12 cellular contexts compared by ENCODE assay signal in the genomic region with DNA sequence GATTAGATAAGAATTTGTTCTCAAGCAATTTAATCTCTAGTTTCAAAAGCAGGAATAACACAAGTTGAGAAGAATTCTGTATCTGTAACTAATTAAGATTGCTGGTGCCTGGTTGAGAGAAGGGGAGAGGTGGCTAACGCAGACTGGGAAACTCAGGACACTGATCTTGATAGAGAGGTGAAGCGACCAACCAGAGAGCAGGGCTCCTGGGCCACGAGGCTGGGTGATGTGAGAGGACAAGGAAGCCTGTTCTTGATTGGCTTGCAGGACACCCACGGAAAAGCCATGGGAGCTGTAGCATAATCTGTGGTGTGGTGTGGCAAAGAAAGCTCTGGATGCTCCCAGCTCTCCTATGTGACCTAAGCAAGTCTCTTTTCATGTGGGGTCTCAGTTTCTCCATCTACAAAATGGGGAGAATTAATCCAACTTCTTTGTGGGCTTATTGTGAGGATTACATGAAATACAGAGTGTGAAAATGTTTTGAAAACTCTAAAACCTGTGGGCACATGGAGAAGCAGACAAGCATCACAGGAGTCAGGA.
DNase-seq lines count a peak whose midpoint lies in the region; ATAC-seq and TF ChIP-seq lines count a peak whose summit lies in the region.
"Had no signal": no experiment of that assay in that cellular context is flagged by ENCODE, and none has a peak within 500 bp of the region (broad histone marks: within the 10 kb centered on the region; RNA-seq: fewer than 3 reads in every experiment).

No MANE protein-coding gene starts in this region.

- peak overlapping the region; percentile 40 for H2BK120ac ChIP-seq in trophoblast cell (ENCODE audit: insufficient read depth, low read length, poor library complexity)

- no peak overlapping the region for H3K23ac ChIP-seq in trophoblast cell (ENCODE audit: low read length)

- DNase-seq in GM03348 (ENCODE audit: low spot score), result peak; percentile 94
- no peak for DNase-seq in SK-N-MC (ENCODE audit: low read depth, low spot score)
- DNase-seq in fibroblast of the aortic adventitia (ENCODE audit: low read depth), result peak; percentile 65
- no peak for DNase-seq in trophoblast cell
- no peak for DNase-seq in HEK293T (ENCODE audit: extremely low spot score)
- no peak for DNase-seq in NCI-H187 treated with DMSO at 0.1 percent for 48 hours (lab: John Stamatoyannopoulos, UW)
- DNase-seq: activated CD4-positive, alpha-beta T cell treated with anti-CD3 and anti-CD28 coated beads, Interleukin-2, amount 10 ng/mL, durations not matched to agents 7 days and 5 days; amygdala; NK-92 treated with Interleukin-12 subunit alpha and Interleukin-12 subunit beta, amount 100 ng/mL, for 24 hours; transverse colon had no signal

- peak overlapping the region; percentile 60 for H3K4me3 ChIP-seq in SK-N-MC
- H3K4me3 ChIP-seq in fibroblast of the aortic adventitia (ENCODE audit: low read depth, low read length), result no peak overlapping the region
- no peak overlapping the region for H3K4me3 ChIP-seq in trophoblast cell (ENCODE audit: low read depth, low read length)
- H3K4me3 ChIP-seq: transverse colon had no signal

- H3K36me3 ChIP-seq in SK-N-MC (ENCODE audit: insufficient read depth, low read length) (no peaks in the 10 kb centered on the region), trophoblast cell (ENCODE audit: control insufficient read depth in 1 of 2, insufficient read depth in 2 of 2, low read length in 2 of 2) (no peaks in the 10 kb centered on the region)
- H3K36me3 ChIP-seq: transverse colon had no signal

- no peak overlapping the region for H4K8ac ChIP-seq in trophoblast cell (ENCODE audit: low read depth, low read length)

- TF ChIP-seq CTCF in fibroblast of the aortic adventitia (IDR thresholded peaks at IDR 0.05; ENCODE audit: insufficient read depth, low read length), result no peak

- H3K9ac ChIP-seq in SK-N-MC (ENCODE audit: insufficient read length) (peak overlapping the region; percentile 33), trophoblast cell (ENCODE audit: low read length) (no peak overlapping the region)

- H3K4me2 ChIP-seq in trophoblast cell (ENCODE audit: low read length), result peak overlapping the region; percentile 25

- ATAC-seq in GM21528 (IDR thresholded peaks at IDR 0.05; ENCODE audit: low FRiP score, unreplicated experiment) (no peak), HG03469 (IDR thresholded peaks at IDR 0.05; ENCODE audit: unreplicated experiment) (no peak)

- peaks cover 5% of the 10 kb centered on the region for H3K79me1 ChIP-seq in trophoblast cell (ENCODE audit: low read length)

- H3K4ac ChIP-seq in trophoblast cell (ENCODE audit: low read depth, low read length), result no peak overlapping the region

- peak overlapping the region; percentile 46 for H3K14ac ChIP-seq in trophoblast cell (ENCODE audit: low read length)

- CTCF ChIA-PET in HEK293T (lab: Yijun Ruan, JAX), result no interaction called here

- peaks cover 4 to 8% of the 10 kb centered on the region in 2 experiments for H3K4me1 ChIP-seq in trophoblast cell (ENCODE audit: control insufficient read depth in 1 of 2, insufficient read depth in 2 of 2, low read length in 2 of 2)

- POLR2A ChIA-PET in HEK293T (lab: Yijun Ruan, JAX), result no interaction called here

- H3K79me2 ChIP-seq in trophoblast cell (ENCODE audit: control insufficient read depth, insufficient read depth, low read length, poor library complexity), result no peaks in the 10 kb centered on the region

- H4K91ac ChIP-seq in trophoblast cell (ENCODE audit: low read depth, low read length), result peak overlapping the region; percentile 30

- H4K12ac ChIP-seq in trophoblast cell (ENCODE audit: low read depth, low read length), result no peak overlapping the region

- no CpG with 5 or more reads among the region's 4 CpGs for WGBS in trophoblast cell (ENCODE audit: extremely low coverage, insufficient coverage, insufficient read length)

- H2AFZ ChIP-seq in trophoblast cell (ENCODE audit: insufficient read depth, low read length, poor library complexity), result no peak overlapping the region

- H3K27me3 ChIP-seq in trophoblast cell (ENCODE audit: insufficient read depth, low read length), result no peaks in the 10 kb centered on the region

- H2BK5ac ChIP-seq in trophoblast cell (ENCODE audit: low read depth, low read length, poor library complexity), result no peak overlapping the region

- H3K9me3 ChIP-seq in SK-N-MC (ENCODE audit: low read depth, low read length), result no peaks in the 10 kb centered on the region; the same call in 1 of the 2 replicates
- H3K9me3 ChIP-seq in trophoblast cell (ENCODE audit: insufficient read depth, low read depth, low read length), result no peaks in the 10 kb centered on the region
- H3K9me3 ChIP-seq: transverse colon had no signal

- H3K18ac ChIP-seq in trophoblast cell (ENCODE audit: low read length), result no peak overlapping the region

- H3K27ac ChIP-seq in SK-N-MC (peak overlapping the region; percentile 96), trophoblast cell (ENCODE audit: low read depth, low read length) (no peak overlapping the region)
- H3K27ac ChIP-seq: transverse colon had no signal

- H2BK12ac ChIP-seq in trophoblast cell (ENCODE audit: low read length), result peak overlapping the region; percentile 41

- H2AK5ac ChIP-seq in trophoblast cell (ENCODE audit: low read length), result no peak overlapping the region

TF ChIP-seq in HEK293T, 16 proteins besides CTCF, POLR2A, EP300 and RAD21:
- TF ChIP-seq SUZ12 (IDR thresholded peaks at IDR 0.05) (no peak), FOXM1 (IDR thresholded peaks at IDR 0.05; ENCODE audit: borderline replicate concordance) (no peak), HDGF (IDR thresholded peaks at IDR 0.05; ENCODE audit: borderline replicate concordance) (no peak), FOXA1 (IDR thresholded peaks at IDR 0.05) (no peak), SP1 (IDR thresholded peaks at IDR 0.05) (no peak), CTBP1 (IDR thresholded peaks at IDR 0.05; ENCODE audit: borderline replicate concordance) (no peak), FOXK2 (IDR thresholded peaks at IDR 0.05) (no peak), ZNF384 (IDR thresholded peaks at IDR 0.05) (no peak)

Comparison
In these comparisons a context has a peak if more than half of its experiments do, and no peak if none do; other contexts are left out.
1. DNase-seq: peak in GM03348 (single experiment) and fibroblast of the aortic adventitia (single experiment); none in SK-N-MC (single experiment), trophoblast cell (0 of 2), HEK293T (single experiment) and NCI-H187 treated with DMSO at 0.1 percent for 48 hours (single experiment).